8 cellular contexts compared by ENCODE assay signal in genomic region chr17:38703742-38704644, GRCh38. TPM values are rescaled to one million over a fixed set of nuclear protein-coding genes. Genes with fewer than 3 reads are reported as not detected.
DNase-seq lines count a peak whose midpoint lies in the region; ATAC-seq and TF ChIP-seq lines count a peak whose summit lies in the region.

No MANE protein-coding gene starts in this region.

- peak; percentile 59 for TF ChIP-seq POLR2A in GM18505 (IDR thresholded peaks at IDR 0.05; ENCODE audit: borderline replicate concordance, extremely low read depth, insufficient read depth, insufficient read length)

- ATAC-seq in GM18505 (IDR thresholded peaks at IDR 0.05; ENCODE audit: unreplicated experiment) = no peak

- H3K9me3 ChIP-seq in iPS DF 6.9 (ENCODE audit: control insufficient read depth, insufficient read depth, low read length) (no peaks in the 10 kb centered on the region), skeletal muscle tissue (ENCODE audit: control insufficient read depth in 3 of 3, low read length in 3 of 3) (no peaks in the 10 kb centered on the region)

- H3K4me1 ChIP-seq in iPS DF 6.9 (ENCODE audit: control insufficient read depth, insufficient read depth, low read length) (peaks cover 18% of the 10 kb centered on the region), skeletal muscle tissue (ENCODE audit: control insufficient read depth in 3 of 3, insufficient read depth in 3 of 3, low read length in 3 of 3) (peaks cover 39 to 65% (median 40%) of the 10 kb centered on the region in 3 donors)

- H3K36me3 ChIP-seq in iPS DF 6.9 (ENCODE audit: control insufficient read depth, insufficient read depth, low read length) = no peaks in the 10 kb centered on the region
- peaks cover 3 to 14% (median 8%) of the 10 kb centered on the region in 3 donors for H3K36me3 ChIP-seq in skeletal muscle tissue (ENCODE audit: control insufficient read depth in 3 of 3, insufficient read depth in 3 of 3, low read length in 3 of 3)

- peak overlapping the region; percentile 97 to 98 (median 97) for H3K9ac ChIP-seq in skeletal muscle tissue (ENCODE audit: low read depth in 1 of 3, low read length in 3 of 3)

- DNase-seq in NCI-H1417 (lab: John Stamatoyannopoulos, UW) (peak; percentile 82 to 98 (median 96)), T-helper 2 cell (peak; percentile 43 to 84 (median 63)), astrocyte of the hippocampus (ENCODE audit: low read depth, low spot score) (peak; percentile 53), iPS DF 6.9 (ENCODE audit: low read depth, low spot score) (peak; percentile 82), cerebellar cortex (ENCODE audit: low spot score) (no peak), inferior parietal cortex (ENCODE audit: extremely low spot score) (no peak)

- peaks cover 57% of the 10 kb centered on the region for H3K27me3 ChIP-seq in iPS DF 6.9 (ENCODE audit: control insufficient read depth, insufficient read depth, low read length)
- no peaks in the 10 kb centered on the region for H3K27me3 ChIP-seq in skeletal muscle tissue (ENCODE audit: control insufficient read depth in 3 of 3, insufficient read depth in 3 of 3, low read length in 3 of 3)

- WGBS in iPS DF 6.9 (ENCODE audit: insufficient coverage, insufficient read length) = no CpG with 5 or more reads among the region's 52 CpGs

- H3K4me3 ChIP-seq in iPS DF 6.9 (ENCODE audit: low read length) (no peak overlapping the region; the same call in 1 of the 2 replicates), skeletal muscle tissue (ENCODE audit: low read length in 3 of 3) (peak overlapping the region; percentile 88 to 96 (median 92))

- H3K27ac ChIP-seq in iPS DF 6.9 (ENCODE audit: low read length) = no peak overlapping the region
- peak overlapping the region; percentile 98 for H3K27ac ChIP-seq in skeletal muscle tissue (ENCODE audit: low read depth, low read length)

RNA-seq across cellular contexts. Expression of gene MLLT6, which starts 1.1 kb away (rescaled TPM):
- total RNA-seq in skeletal muscle tissue = 16.2 TPM

RNA-seq across cellular contexts. Expression of gene CISD3, which starts 26.1 kb away (rescaled TPM):
- total RNA-seq in skeletal muscle tissue = 3.1 TPM

RNA-seq across cellular contexts. Expression of gene EPOP, which starts 29.2 kb away (rescaled TPM):
- total RNA-seq in skeletal muscle tissue = 0.52 TPM

RNA-seq across cellular contexts. Expression of gene PCGF2, which starts 44.1 kb away (rescaled TPM):
- 3.1 TPM for total RNA-seq in skeletal muscle tissue

RNA-seq across cellular contexts. Expression of gene PSMB3, which starts 48.5 kb away (rescaled TPM):
- 156 TPM for total RNA-seq in skeletal muscle tissue

Comparison
In these comparisons a context has a peak if more than half of its experiments do, and no peak if none do; other contexts are left out.
1. DNase-seq: peak in NCI-H1417 (3 of 3), T-helper 2 cell (5 of 5), astrocyte of the hippocampus (single experiment) and iPS DF 6.9 (single experiment); none in cerebellar cortex (single experiment) and inferior parietal cortex (single experiment).